ENCODE assay signal across 23 cellular contexts in the genomic region with DNA sequence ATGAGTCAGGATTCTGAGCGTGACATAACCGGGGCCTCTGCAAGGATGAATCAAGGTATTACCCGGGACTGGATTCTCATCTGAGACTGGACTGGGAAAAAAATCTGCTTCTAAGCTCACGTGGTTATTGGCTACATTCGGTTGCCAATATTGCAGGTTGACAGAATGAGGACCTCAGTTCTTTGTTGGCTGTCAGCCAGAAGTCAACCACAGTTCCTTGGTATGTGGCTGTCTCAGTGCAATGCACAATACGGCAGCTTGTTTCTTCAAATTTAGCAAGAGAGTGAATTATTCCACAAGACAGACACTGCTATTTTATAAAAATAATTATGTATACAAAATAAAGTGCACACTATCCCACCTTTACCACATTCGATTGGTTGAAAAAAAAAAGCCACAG.
"Had no signal": no experiment of that assay in that cellular context is flagged by ENCODE, and none has a peak within 500 bp of the region (broad histone marks: within the 10 kb centered on the region; RNA-seq: fewer than 3 reads in every experiment).

No MANE protein-coding gene starts in this region.

- H3K4me3 ChIP-seq: esophagus squamous epithelium, gastrocnemius medialis, lower lobe of right lung, right lobe of liver, skin epidermis, thyroid gland, upper lobe of right lung had no signal

- H3K4me3 Mint-ChIP-seq: activated naive CD4-positive, alpha-beta T cell treated with anti-CD3 and anti-CD28 coated beads, Interleukin-2, amount 50 U/mL, for 24 hours; brain; naive thymus-derived CD4-positive, alpha-beta T cell; neural crest cell; stimulated activated naive CD8-positive, alpha-beta T cell treated with anti-CD3 and anti-CD28 coated beads, Interleukin-15, Interleukin-2, amounts not matched to agents 100 ng/mL and 50 ng/mL, for 24 hours had no signal

- H3K27me3 Mint-ChIP-seq: activated naive CD4-positive, alpha-beta T cell treated with anti-CD3 and anti-CD28 coated beads, Interleukin-2, amount 50 U/mL, for 24 hours; brain; naive thymus-derived CD4-positive, alpha-beta T cell; stimulated activated naive CD8-positive, alpha-beta T cell treated with anti-CD3 and anti-CD28 coated beads, Interleukin-15, Interleukin-2, amounts not matched to agents 100 ng/mL and 50 ng/mL, for 24 hours had no signal

- H3K36me3 ChIP-seq: esophagus squamous epithelium, gastrocnemius medialis, lower lobe of right lung, right lobe of liver, thyroid gland, upper lobe of right lung had no signal

- H3K4me1 ChIP-seq: esophagus squamous epithelium, gastrocnemius medialis, lower lobe of right lung, right lobe of liver, thyroid gland, upper lobe of right lung had no signal

- H3K36me3 Mint-ChIP-seq: activated naive CD4-positive, alpha-beta T cell treated with anti-CD3 and anti-CD28 coated beads, Interleukin-2, amount 50 U/mL, for 24 hours; brain; naive thymus-derived CD4-positive, alpha-beta T cell had no signal

- DNase-seq: activated CD4-positive, alpha-beta T cell treated with anti-CD3 and anti-CD28 coated beads for 1 hour; activated CD4-positive, alpha-beta T cell treated with anti-CD3 and anti-CD28 coated beads, Interleukin-2, amount 50 U/mL, for 1 hour; activated gamma-delta T cell treated with Interleukin-2 at 50 U/mL for 16 hours; activated T-cell treated with anti-CD3 and anti-CD28 coated beads, Interleukin-2, amount 50 U/mL, for 1 hour; anterior cingulate cortex; dermis blood vessel endothelial cell; effector memory CD4-positive, alpha-beta T cell; esophagus squamous epithelium; gastrocnemius medialis; lower lobe of right lung; naive thymus-derived CD4-positive, alpha-beta T cell; occipital lobe; posterior cingulate gyrus; right lobe of liver; stimulated activated CD4-positive, alpha-beta T cell treated with anti-CD3 and anti-CD28 coated beads, Interleukin-1b, Interleukin-23, amount 100 ng/mL, for 48 hours; substantia nigra; thyroid gland; upper lobe of right lung had no signal

- H3K27ac ChIP-seq: esophagus squamous epithelium, gastrocnemius medialis, lower lobe of right lung, right lobe of liver, skin epidermis, thyroid gland, upper lobe of right lung had no signal

- H3K4me1 Mint-ChIP-seq: activated naive CD4-positive, alpha-beta T cell treated with anti-CD3 and anti-CD28 coated beads, Interleukin-2, amount 50 U/mL, for 24 hours; brain; naive thymus-derived CD4-positive, alpha-beta T cell; neural crest cell had no signal

- ATAC-seq: gastrocnemius medialis; lower lobe of right lung; naive thymus-derived CD4-positive, alpha-beta T cell; right lobe of liver; upper lobe of right lung had no signal

- H3K27me3 ChIP-seq: esophagus squamous epithelium, gastrocnemius medialis, right lobe of liver, thyroid gland, upper lobe of right lung had no signal

- H3K9me3 Mint-ChIP-seq: activated naive CD4-positive, alpha-beta T cell treated with anti-CD3 and anti-CD28 coated beads, Interleukin-2, amount 50 U/mL, for 24 hours; brain; naive thymus-derived CD4-positive, alpha-beta T cell; stimulated activated naive CD8-positive, alpha-beta T cell treated with anti-CD3 and anti-CD28 coated beads, Interleukin-15, Interleukin-2, amounts not matched to agents 100 ng/mL and 50 ng/mL, for 24 hours had no signal

- H3K9me3 ChIP-seq: esophagus squamous epithelium, gastrocnemius medialis, lower lobe of right lung, right lobe of liver, thyroid gland, upper lobe of right lung had no signal

- H3K27ac Mint-ChIP-seq: activated naive CD4-positive, alpha-beta T cell treated with anti-CD3 and anti-CD28 coated beads, Interleukin-2, amount 50 U/mL, for 24 hours; brain; naive thymus-derived CD4-positive, alpha-beta T cell; stimulated activated naive CD8-positive, alpha-beta T cell treated with anti-CD3 and anti-CD28 coated beads, Interleukin-15, Interleukin-2, amounts not matched to agents 100 ng/mL and 50 ng/mL, for 24 hours had no signal
